In the genomic region with DNA sequence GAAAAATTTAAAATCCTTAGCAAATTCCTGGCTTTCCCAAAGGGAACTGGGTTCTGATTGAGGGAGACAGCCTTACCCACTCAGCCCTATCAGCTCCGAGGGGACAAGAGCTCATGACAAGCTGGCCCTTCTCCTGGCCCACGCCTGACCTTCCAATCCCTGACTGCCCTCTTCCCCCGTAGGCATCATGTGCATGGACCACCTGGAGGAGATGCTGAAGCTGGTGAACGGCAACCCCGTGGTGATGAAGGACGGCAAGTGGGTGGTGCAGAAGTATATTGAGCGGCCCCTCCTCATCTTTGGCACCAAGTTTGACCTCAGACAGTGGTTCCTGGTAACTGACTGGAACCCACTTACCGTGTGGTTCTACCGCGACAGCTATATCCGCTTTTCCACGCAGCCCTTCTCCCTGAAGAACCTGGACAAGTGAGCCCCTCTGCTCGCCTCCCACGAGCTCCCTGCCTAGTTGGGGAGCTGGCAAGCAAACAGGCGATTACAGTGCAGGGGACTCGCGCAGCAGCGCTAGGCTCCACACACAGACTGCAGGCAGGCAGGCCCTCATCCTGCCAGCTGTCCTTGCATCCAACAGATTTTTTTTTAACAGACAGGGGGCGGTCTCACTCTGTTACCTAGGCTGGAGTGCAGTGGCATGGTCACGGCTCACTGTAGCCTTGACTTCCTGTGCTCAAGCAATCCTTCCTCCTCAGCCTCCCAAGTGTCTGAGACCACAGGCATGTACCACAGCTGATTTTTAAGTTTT, we compare ENCODE assay signal across 9 cellular contexts. TPM values are rescaled to one million over a fixed set of nuclear protein-coding genes. Genes with fewer than 3 reads are reported as not detected.
DNase-seq lines count a peak whose midpoint lies in the region; ATAC-seq and TF ChIP-seq lines count a peak whose summit lies in the region.
"Had no signal": no experiment of that assay in that cellular context is flagged by ENCODE, and none has a peak within 500 bp of the region (broad histone marks: within the 10 kb centered on the region; RNA-seq: fewer than 3 reads in every experiment).

No MANE protein-coding gene starts in this region.

- DNase-seq in CD4-positive, CD25-positive, alpha-beta regulatory T cell = peak in 2 of 3 donors; percentile 29 to 71
- DNase-seq in HL-60 (ENCODE audit: low read depth in 1 of 2, low spot score in 1 of 2) = peak in 1 of 2 experiments; percentile 63
- peak; percentile 61 for DNase-seq in WERI-Rb-1
- DNase-seq in iris pigment epithelial cell (ENCODE audit: low read depth) = peak; percentile 18
- DNase-seq in NCI-H2171 treated with DMSO at 0.1 percent for 48 hours (lab: John Stamatoyannopoulos, UW) = no peak
- no peak for DNase-seq in stomach

- H3K4me1 ChIP-seq in CD4-positive, CD25-positive, alpha-beta regulatory T cell (ENCODE audit: control insufficient read depth, insufficient read depth, low read length, poor library complexity, severe bottlenecking) = no peaks in the 10 kb centered on the region
- H3K4me1 ChIP-seq in stomach = peaks cover 0 to 4% (median 0%) of the 10 kb centered on the region in 4 donors

- peaks cover 8% of the 10 kb centered on the region for H3K36me3 Mint-ChIP-seq in CD4-positive, CD25-positive, alpha-beta regulatory T cell

- 76 to 84% (median 79%) methylated on average over 20 of the region's 20 CpGs for WGBS in stomach, 5 donors

- H3K27ac Mint-ChIP-seq in CD4-positive, CD25-positive, alpha-beta regulatory T cell = peak overlapping the region in 1 of 3 donors; percentile 25

- H3K4me3 ChIP-seq in CD4-positive, CD25-positive, alpha-beta regulatory T cell (ENCODE audit: low read depth, low read length) = no peak overlapping the region
- H3K4me3 ChIP-seq in HL-60 (replicated peaks; ENCODE audit: insufficient read depth, low read length) (no peak overlapping the region), WERI-Rb-1 (ENCODE audit: low read depth, low read length) (no peak overlapping the region), stomach (no peak overlapping the region)
- H3K4me3 ChIP-seq: skin epidermis had no signal

- intact Hi-C loops in stomach (cut with DNase I; ENCODE audit: low total_unique reads) = no loop called here

- peak in 1 of 2 donors; percentile 46 for ATAC-seq in CD4-positive, CD25-positive, alpha-beta regulatory T cell (ENCODE audit: low read depth in 2 of 2)
- ATAC-seq in GM21515 (IDR thresholded peaks at IDR 0.05; ENCODE audit: unreplicated experiment) (no peak), GM21528 (IDR thresholded peaks at IDR 0.05; ENCODE audit: low FRiP score, unreplicated experiment) (no peak)

- no peaks in the 10 kb centered on the region for H3K27me3 ChIP-seq in CD4-positive, CD25-positive, alpha-beta regulatory T cell (ENCODE audit: control insufficient read depth, insufficient read depth, low read length)
- H3K27me3 ChIP-seq in HL-60 (ENCODE audit: insufficient read depth, poor library complexity, severe bottlenecking) = no peaks in the 10 kb centered on the region
- H3K27me3 ChIP-seq in WERI-Rb-1 (ENCODE audit: insufficient read depth, low read depth, severe bottlenecking) = no peaks in the 10 kb centered on the region
- H3K27me3 ChIP-seq in stomach = no peaks in the 10 kb centered on the region

- peaks cover 8% of the 10 kb centered on the region for H3K36me3 ChIP-seq in CD4-positive, CD25-positive, alpha-beta regulatory T cell (ENCODE audit: control insufficient read depth, insufficient read depth, low read length)
- H3K36me3 ChIP-seq in WERI-Rb-1 (peaks cover 18% of the 10 kb centered on the region), stomach (peaks cover 0 to 46% (median 40%) of the 10 kb centered on the region in 4 donors)

- TF ChIP-seq CTCF in HL-60 (IDR thresholded peaks at IDR 0.05; ENCODE audit: insufficient read depth, low read length) (peak; percentile 3), WERI-Rb-1 (IDR thresholded peaks at IDR 0.05; ENCODE audit: low read depth, low read length) (peak; percentile 68), stomach (IDR thresholded peaks at IDR 0.05) (peak in 1 of 7 experiments; percentile 15)

- H3K27me3 Mint-ChIP-seq in CD4-positive, CD25-positive, alpha-beta regulatory T cell = no peaks in the 10 kb centered on the region

- peaks cover 0 to 16% (median 3%) of the 10 kb centered on the region in 4 donors for H3K4me1 Mint-ChIP-seq in CD4-positive, CD25-positive, alpha-beta regulatory T cell

- H3K9me3 ChIP-seq in CD4-positive, CD25-positive, alpha-beta regulatory T cell (ENCODE audit: control insufficient read depth in 2 of 2, low read length in 2 of 2) = no peaks in the 10 kb centered on the region
- H3K9me3 ChIP-seq in WERI-Rb-1 (ENCODE audit: severe bottlenecking) (no peaks in the 10 kb centered on the region), stomach (no peaks in the 10 kb centered on the region)

- no peak for TF ChIP-seq POLR2A in stomach (IDR thresholded peaks at IDR 0.05)

- H3K9me3 Mint-ChIP-seq in CD4-positive, CD25-positive, alpha-beta regulatory T cell = no peaks in the 10 kb centered on the region

- H3K27ac ChIP-seq in CD4-positive, CD25-positive, alpha-beta regulatory T cell (ENCODE audit: insufficient read depth, low read length, poor library complexity, severe bottlenecking) = no peak overlapping the region
- no peak overlapping the region for H3K27ac ChIP-seq in HL-60 (replicated peaks)
- H3K27ac ChIP-seq in WERI-Rb-1 = peak overlapping the region; percentile 19; the same call in 1 of the 2 replicates
- H3K27ac ChIP-seq in stomach = no peak overlapping the region
- H3K27ac ChIP-seq: skin epidermis had no signal

- no peak overlapping the region for H3K4me3 Mint-ChIP-seq in CD4-positive, CD25-positive, alpha-beta regulatory T cell

- TF ChIP-seq EP300 in stomach (IDR thresholded peaks at IDR 0.05) = no peak

RNA-seq across cellular contexts. Expression of a gene that starts 16.8 kb away (rescaled TPM):
- total RNA-seq in CD4-positive, CD25-positive, alpha-beta regulatory T cell = 21.1 TPM
- polyA plus RNA-seq in CD4-positive, CD25-positive, alpha-beta regulatory T cell = 10 to 100 TPM; 59.7 to 72.3 (median 66.8) TPM
- total RNA-seq in stomach = 10 to 100 TPM in 4 of 5 donors, 1 to 10 TPM in 1; 6.4 to 62.9 (median 19.3) TPM
- polyA plus RNA-seq in stomach = 10 to 100 TPM; 28.0 to 30.9 (median 30.5) TPM

RNA-seq across cellular contexts. Expression of a gene that starts 16.9 kb away (rescaled TPM):
- 89.9 TPM for total RNA-seq in CD4-positive, CD25-positive, alpha-beta regulatory T cell
- 1 to 10 TPM; 2.3 to 3.8 (median 3.1) TPM for polyA plus RNA-seq in CD4-positive, CD25-positive, alpha-beta regulatory T cell
- 100 to 1,000 TPM in 4 of 5 donors, 10 to 100 TPM in 1; 50.3 to 593 (median 210) TPM for total RNA-seq in stomach
- 10 to 100 TPM in 1 of 3 donors, 1 to 10 TPM in 2; 6.7 to 34.0 (median 7.8) TPM for polyA plus RNA-seq in stomach

RNA-seq across cellular contexts. Expression of a gene that starts 34.1 kb away (rescaled TPM):
- total RNA-seq in CD4-positive, CD25-positive, alpha-beta regulatory T cell = 203 TPM
- polyA plus RNA-seq in CD4-positive, CD25-positive, alpha-beta regulatory T cell = 100 to 1,000 TPM; 294 to 384 (median 336) TPM
- 100 to 1,000 TPM in 3 of 5 donors, 10 to 100 TPM in 2; 45.5 to 173 (median 129) TPM for total RNA-seq in stomach
- 100 to 1,000 TPM in 2 of 3 donors, 10 to 100 TPM in 1; 69.4 to 180 (median 117) TPM for polyA plus RNA-seq in stomach

RNA-seq across cellular contexts. Expression of a gene that starts 34.7 kb away (rescaled TPM):
- total RNA-seq in CD4-positive, CD25-positive, alpha-beta regulatory T cell = 44.7 TPM
- 10 to 100 TPM; 50.2 to 69.0 (median 60.5) TPM for polyA plus RNA-seq in CD4-positive, CD25-positive, alpha-beta regulatory T cell
- total RNA-seq in stomach = 10 to 100 TPM; 29.2 to 62.6 (median 31.2) TPM
- polyA plus RNA-seq in stomach = 10 to 100 TPM; 36.4 to 62.0 (median 61.0) TPM

RNA-seq across cellular contexts. Expression of a gene that starts 53.1 kb away (rescaled TPM):
- not detected for total RNA-seq in CD4-positive, CD25-positive, alpha-beta regulatory T cell
- polyA plus RNA-seq in CD4-positive, CD25-positive, alpha-beta regulatory T cell = not detected
- total RNA-seq in stomach = 1 to 10 TPM in 3 of 5 donors, not detected in 2; 1.5 to 3.3 (median 2.3) TPM
- polyA plus RNA-seq in stomach = 10 to 100 TPM in 1 of 3 donors, 1 to 10 TPM in 1, under 1 TPM in 1; 0.63 to 21.4 (median 1.7) TPM

Comparison
In these comparisons a context has a peak if more than half of its experiments do, and no peak if none do; other contexts are left out.
1. DNase-seq: peak in CD4-positive, CD25-positive, alpha-beta regulatory T cell (2 of 3), WERI-Rb-1 (single experiment) and iris pigment epithelial cell (single experiment); none in NCI-H2171 treated with DMSO at 0.1 percent for 48 hours (single experiment) and stomach (single experiment).